33 cellular contexts compared by ENCODE assay signal in the genomic region with DNA sequence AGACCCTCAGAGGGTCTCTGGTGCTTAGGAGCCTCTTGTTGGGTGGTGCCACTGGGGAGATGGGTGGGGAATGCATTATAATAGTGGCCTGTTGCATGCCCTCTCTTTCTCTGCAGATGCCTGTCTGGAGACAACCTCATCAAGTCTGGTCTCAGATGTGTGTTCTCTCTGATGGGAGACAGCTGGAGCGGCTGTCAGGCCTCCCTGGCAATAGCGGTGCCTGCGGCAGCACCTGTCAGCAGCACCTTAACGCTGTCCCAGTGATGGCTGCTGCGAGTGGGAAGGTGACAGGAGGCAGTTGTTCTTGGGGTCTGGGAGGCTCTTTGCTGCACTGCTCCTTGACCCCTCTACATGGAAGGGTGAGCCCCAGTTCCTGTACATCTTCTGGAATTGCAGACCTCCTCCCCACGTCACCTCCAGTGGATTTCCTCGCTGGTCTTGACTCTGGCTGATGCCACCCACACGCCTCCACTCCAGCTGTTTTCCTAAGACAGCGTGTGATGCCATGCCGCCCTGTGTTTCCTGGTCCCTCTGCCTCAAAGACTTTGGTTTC.
"Had no signal": no experiment of that assay in that cellular context is flagged by ENCODE, and none has a peak within 500 bp of the region (broad histone marks: within the 10 kb centered on the region; RNA-seq: fewer than 3 reads in every experiment).

No MANE protein-coding gene starts in this region.

- H3K9me3 ChIP-seq: gastrocnemius medialis, pancreas, psoas muscle, vagina had no signal

- H3K27ac Mint-ChIP-seq: activated naive CD4-positive, alpha-beta T cell treated with anti-CD3 and anti-CD28 coated beads, Interleukin-2, amount 50 U/mL, for 72 hours; activated T-cell treated with anti-CD3 and anti-CD28 coated beads, Interleukin-2, amount 50 U/mL, for 24 hours; activated T-helper 2 cell treated with anti-CD3 and anti-CD28 coated beads, Interferon-gamma antibody, Interleukin-2, Interleukin-4, amounts not matched to agents 10 μg/mL and 5 μg/mL and 100 μg/mL, durations not matched to agents 14 hours and 24 hours and 36 hours; dendritic cell treated with granulocyte-macrophage colony-stimulating factor and Interleukin-4, amounts not matched to agents 40 ng/mL and 50 ng/mL, for 4 days; nephron; stimulated activated memory B cell treated with anti-CD40 and anti-IgM and Interleukin-4, amounts not matched to agents 10 μg/mL and 1 μg/mL and 100 μg/mL, for 72 hours; stimulated activated naive CD8-positive, alpha-beta T cell treated with anti-CD3 and anti-CD28 coated beads, Interleukin-15, amount 100 ng/mL, for 72 hours; T-helper 17 cell had no signal

- DNase-seq: activated CD4-positive, alpha-beta T cell treated with anti-CD3 and anti-CD28 coated beads for 48 hours; activated CD4-positive, alpha-beta T cell treated with anti-CD3 and anti-CD28 coated beads, Interleukin-2, amount 50 U/mL, for 48 hours; activated CD8-positive, alpha-beta memory T cell treated with anti-CD3 and anti-CD28 coated beads, Interleukin-2, amount 50 U/mL, for 4 hours; activated naive CD4-positive, alpha-beta T cell; activated T-cell treated with anti-CD3 and anti-CD28 coated beads, Interleukin-2, amount 50 U/mL, for 24 hours; central memory CD4-positive, alpha-beta T cell; effector CD8-positive, alpha-beta T cell; erythroblast; gastrocnemius medialis; glutamatergic neuron; islet precursor cell; left ventricle myocardium superior; pancreas; psoas muscle; stimulated activated CD4-positive, alpha-beta T cell treated with anti-CD3 and anti-CD28 coated beads, Interleukin-1b, Interleukin-23, amount 100 ng/mL, for 48 hours; stimulated activated CD4-positive, alpha-beta T cell treated with anti-CD3 and anti-CD28 coated beads, Interleukin-4, amount 100 ng/mL, for 4 hours; stimulated activated CD8-positive, alpha-beta memory T cell treated with anti-CD3 and anti-CD28 coated beads, Interleukin-4, amount 100 ng/mL, for 48 hours; stimulated activated naive CD8-positive, alpha-beta T cell treated with anti-CD3 and anti-CD28 coated beads, Interleukin-15, amount 100 ng/mL, for 72 hours; substantia nigra; T-helper 17 cell; T1000; WERI-Rb-1 had no signal

- ATAC-seq: activated CD4-positive, CD25-positive, alpha-beta regulatory T cell treated with anti-CD3 and anti-CD28 coated beads, Interleukin-2, amount 50 U/mL, for 24 hours; activated naive CD4-positive, alpha-beta T cell treated with anti-CD3 and anti-CD28 coated beads, Interleukin-2, amount 50 U/mL, for 72 hours; gastrocnemius medialis; left ventricle myocardium superior; pancreas; psoas muscle; stimulated activated memory B cell treated with anti-CD40 and anti-IgM and Interleukin-4, amounts not matched to agents 10 μg/mL and 1 μg/mL and 100 μg/mL, for 72 hours; stimulated activated naive CD8-positive, alpha-beta T cell treated with anti-CD3 and anti-CD28 coated beads, Interleukin-15, amount 100 ng/mL, for 72 hours; T-helper 17 cell had no signal

- H3K4me1 Mint-ChIP-seq: nephron; stimulated activated memory B cell treated with anti-CD40 and anti-IgM and Interleukin-4, amounts not matched to agents 10 μg/mL and 1 μg/mL and 100 μg/mL, for 72 hours; stimulated activated naive CD8-positive, alpha-beta T cell treated with anti-CD3 and anti-CD28 coated beads, Interleukin-15, amount 100 ng/mL, for 72 hours; T-helper 17 cell had no signal

- H3K4me1 ChIP-seq: breast epithelium, gastrocnemius medialis, pancreas, psoas muscle, upper lobe of left lung, vagina had no signal

- H3K9me3 Mint-ChIP-seq: activated T-helper 2 cell treated with anti-CD3 and anti-CD28 coated beads, Interferon-gamma antibody, Interleukin-2, Interleukin-4, amounts not matched to agents 10 μg/mL and 5 μg/mL and 100 μg/mL, durations not matched to agents 14 hours and 24 hours and 36 hours had no signal

- FAIRE-seq: pancreas had no signal

- H3K4me3 Mint-ChIP-seq: activated T-cell treated with anti-CD3 and anti-CD28 coated beads, Interleukin-2, amount 50 U/mL, for 24 hours; dendritic cell treated with granulocyte-macrophage colony-stimulating factor and Interleukin-4, amounts not matched to agents 40 ng/mL and 50 ng/mL, for 4 days; nephron; stimulated activated memory B cell treated with anti-CD40 and anti-IgM and Interleukin-4, amounts not matched to agents 10 μg/mL and 1 μg/mL and 100 μg/mL, for 72 hours; stimulated activated naive CD8-positive, alpha-beta T cell treated with anti-CD3 and anti-CD28 coated beads, Interleukin-15, amount 100 ng/mL, for 72 hours; T-helper 17 cell had no signal

- H3K27ac ChIP-seq: breast epithelium, gastrocnemius medialis, hepatocyte, pancreas, psoas muscle, upper lobe of left lung, vagina, WERI-Rb-1 had no signal

- H2AFZ ChIP-seq: hepatocyte had no signal

- H3K79me2 ChIP-seq: hepatocyte had no signal

- H3K27me3 ChIP-seq: upper lobe of left lung, vagina had no signal

- H3K4me3 ChIP-seq: breast epithelium, gastrocnemius medialis, hepatocyte, pancreas, psoas muscle, smooth muscle cell, upper lobe of left lung, vagina had no signal

- H3K36me3 ChIP-seq: breast epithelium, gastrocnemius medialis, pancreas, upper lobe of left lung, vagina, WERI-Rb-1 had no signal

- H3K4me2 ChIP-seq: hepatocyte, smooth muscle cell had no signal
